ENCODE assay signal across 23 cellular contexts in the genomic region with DNA sequence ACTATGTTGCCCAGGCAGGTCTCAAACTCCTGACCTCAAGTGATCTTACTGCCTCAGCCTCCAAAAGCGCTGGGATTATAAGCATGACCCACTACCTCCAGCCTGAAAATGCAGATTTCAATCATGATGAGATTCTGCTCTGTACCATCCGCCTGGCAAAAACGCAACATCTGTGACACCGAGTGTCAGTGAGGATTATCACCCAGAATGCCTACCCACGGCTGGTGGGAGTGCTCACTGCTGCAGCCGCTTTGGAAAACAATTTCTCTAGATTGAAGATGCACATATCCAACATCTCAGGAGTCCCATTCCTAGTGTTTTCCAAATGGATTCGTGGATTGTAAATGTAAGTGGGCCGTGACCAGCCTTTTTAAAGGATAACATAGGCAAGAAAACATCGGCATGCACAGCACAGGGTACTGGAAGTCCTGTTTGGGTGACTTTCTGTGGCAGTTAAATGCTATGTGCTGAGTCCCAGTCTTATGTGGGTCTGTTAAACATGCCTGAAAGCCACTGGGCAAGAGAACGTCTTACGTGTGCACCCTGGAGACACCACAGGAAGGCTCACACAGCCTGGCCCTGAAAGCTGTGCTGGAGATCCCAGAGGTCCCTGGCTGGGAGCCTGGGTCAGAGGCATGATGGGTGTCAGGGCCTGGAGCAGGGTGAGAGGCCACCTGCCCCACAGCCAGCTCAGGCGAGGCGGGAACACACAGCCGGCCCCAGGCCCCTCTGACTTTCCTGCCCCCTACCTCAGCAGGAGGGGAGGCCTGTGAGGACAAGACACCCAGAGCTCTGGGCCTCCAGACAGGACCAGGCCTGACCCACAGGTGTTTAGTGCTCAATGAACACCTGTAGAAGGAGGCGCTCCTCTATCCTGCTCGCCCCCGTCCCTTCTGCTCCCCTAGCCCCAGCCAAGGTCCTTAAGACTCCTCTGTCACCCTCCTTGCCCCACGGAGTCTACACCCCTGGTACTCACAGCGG. TPM values are rescaled to one million over a fixed set of nuclear protein-coding genes. Genes with fewer than 3 reads are reported as not detected.
DNase-seq lines count a peak whose midpoint lies in the region; ATAC-seq, FAIRE-seq and TF ChIP-seq lines count a peak whose summit lies in the region.
"Had no signal": no experiment of that assay in that cellular context is flagged by ENCODE, and none has a peak within 500 bp of the region (broad histone marks: within the 10 kb centered on the region; RNA-seq: fewer than 3 reads in every experiment).

No MANE protein-coding gene starts in this region.

- intact Hi-C loops in lower leg skin (cut with DNase I; ENCODE audit: low total_unique reads) = no loop called here
- intact Hi-C loops in testis (cut with DNase I; ENCODE audit: low total_unique reads) = no loop called here

- H3K4me3 Mint-ChIP-seq in activated CD8-positive, alpha-beta memory T cell treated with anti-CD3 and anti-CD28 coated beads, Interleukin-2, amount 10 ng/mL, durations not matched to agents 7 days and 5 days = no peak overlapping the region
- no peak overlapping the region for H3K4me3 Mint-ChIP-seq in activated naive CD8-positive, alpha-beta T cell treated with anti-CD3 and anti-CD28 coated beads for 36 hours
- H3K4me3 Mint-ChIP-seq: CD8-positive, alpha-beta memory T cell; mesothelial cell of epicardium; natural killer cell treated with Interleukin-12 subunit alpha and Interleukin-12 subunit beta and Interleukin-15 and Interleukin-18, amount 100 ng/mL, for 72 hours had no signal

- H3K4me1 Mint-ChIP-seq in activated CD8-positive, alpha-beta memory T cell treated with anti-CD3 and anti-CD28 coated beads, Interleukin-2, amount 10 ng/mL, durations not matched to agents 7 days and 5 days = no peaks in the 10 kb centered on the region
- peaks cover 2% of the 10 kb centered on the region for H3K4me1 Mint-ChIP-seq in activated naive CD8-positive, alpha-beta T cell treated with anti-CD3 and anti-CD28 coated beads for 36 hours
- H3K4me1 Mint-ChIP-seq: CD8-positive, alpha-beta memory T cell had no signal

- CTCF ChIA-PET in activated CD8-positive, alpha-beta memory T cell treated with anti-CD3 and anti-CD28 coated beads, Interleukin-2, amount 10 ng/mL, durations not matched to agents 7 days and 5 days (lab: Charles Lee) = interaction anchor here (0.6 kb wide), 1 partner anchor 1571 kb away, joined by 3 read pairs; no protein-coding TSS in a partner anchor

- no peak for TF ChIP-seq POLR2A in lower leg skin (IDR thresholded peaks at IDR 0.05)
- TF ChIP-seq POLR2A in testis (IDR thresholded peaks at IDR 0.05) = no peak
- no peak for TF ChIP-seq POLR2A in GM12891 (IDR thresholded peaks at IDR 0.05; ENCODE audit: low read depth, low read length)

- DNase-seq in GM13977 (ENCODE audit: low spot score) (peak; percentile 20), lower leg skin (ENCODE audit: low spot score in 2 of 2) (peak; percentile 8 to 73), testis (peak; percentile 10), GM12891 (ENCODE audit: insufficient read length, low spot score) (no peak), midbrain (lab: John Stamatoyannopoulos, UW) (no peak)
- DNase-seq in activated CD8-positive, alpha-beta memory T cell treated with anti-CD3 and anti-CD28 coated beads, Interleukin-2, amount 10 ng/mL, durations not matched to agents 7 days and 5 days = peak; percentile 37
- DNase-seq in activated naive CD8-positive, alpha-beta T cell treated with anti-CD3 and anti-CD28 coated beads for 36 hours = no peak
- DNase-seq: CD8-positive, alpha-beta memory T cell; DMS53; GF-D8; Kasumi-1; kidney glomerular epithelial cell; NCI-H1694 treated with DMSO at 0.1 percent for 48 hours; NCI-H82; OCI-M1; SHP77; SW 1271 had no signal

- TF ChIP-seq CTCF in GM13977 (IDR thresholded peaks at IDR 0.05; ENCODE audit: extremely low read depth, insufficient read depth, missing control alignments) = no peak
- TF ChIP-seq CTCF in lower leg skin (IDR thresholded peaks at IDR 0.05) = no peak
- TF ChIP-seq CTCF in testis (IDR thresholded peaks at IDR 0.05) = no peak

- no peaks in the 10 kb centered on the region for H3K9me3 Mint-ChIP-seq in activated CD8-positive, alpha-beta memory T cell treated with anti-CD3 and anti-CD28 coated beads, Interleukin-2, amount 10 ng/mL, durations not matched to agents 7 days and 5 days (ENCODE audit: low read depth)
- H3K9me3 Mint-ChIP-seq in activated naive CD8-positive, alpha-beta T cell treated with anti-CD3 and anti-CD28 coated beads for 36 hours = no peaks in the 10 kb centered on the region
- H3K9me3 Mint-ChIP-seq: natural killer cell treated with Interleukin-12 subunit alpha and Interleukin-12 subunit beta and Interleukin-15 and Interleukin-18, amount 100 ng/mL, for 72 hours had no signal

- no peak overlapping the region for H3K27ac Mint-ChIP-seq in activated CD8-positive, alpha-beta memory T cell treated with anti-CD3 and anti-CD28 coated beads, Interleukin-2, amount 10 ng/mL, durations not matched to agents 7 days and 5 days
- no peak overlapping the region for H3K27ac Mint-ChIP-seq in activated naive CD8-positive, alpha-beta T cell treated with anti-CD3 and anti-CD28 coated beads for 36 hours
- H3K27ac Mint-ChIP-seq: activated T-helper 2 cell treated with anti-CD3 and anti-CD28 coated beads, Interferon-gamma antibody, Interleukin-2, Interleukin-4, amounts not matched to agents 10 μg/mL and 5 μg/mL and 100 μg/mL, durations not matched to agents 14 hours and 24 hours and 36 hours; mesothelial cell of epicardium; natural killer cell treated with Interleukin-12 subunit alpha and Interleukin-12 subunit beta and Interleukin-15 and Interleukin-18, amount 100 ng/mL, for 72 hours had no signal

- H3K27me3 ChIP-seq in testis = no peaks in the 10 kb centered on the region

- no peak overlapping the region for H3K4me3 ChIP-seq in lower leg skin (ENCODE audit: low read depth, poor library complexity, severe bottlenecking)
- H3K4me3 ChIP-seq in testis = peak overlapping the region in 1 of 2 donors; percentile 46
- H3K4me3 ChIP-seq: prostate gland, suprapubic skin had no signal

- no peaks in the 10 kb centered on the region for H3K9me3 ChIP-seq in testis
- H3K9me3 ChIP-seq: prostate gland, suprapubic skin had no signal

- no peaks in the 10 kb centered on the region for H3K36me3 Mint-ChIP-seq in activated CD8-positive, alpha-beta memory T cell treated with anti-CD3 and anti-CD28 coated beads, Interleukin-2, amount 10 ng/mL, durations not matched to agents 7 days and 5 days
- H3K36me3 Mint-ChIP-seq in activated naive CD8-positive, alpha-beta T cell treated with anti-CD3 and anti-CD28 coated beads for 36 hours = no peaks in the 10 kb centered on the region
- H3K36me3 Mint-ChIP-seq: CD8-positive, alpha-beta memory T cell; mesothelial cell of epicardium; natural killer cell treated with Interleukin-12 subunit alpha and Interleukin-12 subunit beta and Interleukin-15 and Interleukin-18, amount 100 ng/mL, for 72 hours had no signal

- peaks cover 5% of the 10 kb centered on the region for H3K27me3 Mint-ChIP-seq in activated CD8-positive, alpha-beta memory T cell treated with anti-CD3 and anti-CD28 coated beads, Interleukin-2, amount 10 ng/mL, durations not matched to agents 7 days and 5 days
- H3K27me3 Mint-ChIP-seq in activated naive CD8-positive, alpha-beta T cell treated with anti-CD3 and anti-CD28 coated beads for 36 hours = peaks cover 12% of the 10 kb centered on the region

- no peak for FAIRE-seq in GM12891 (lab: Jason Lieb, UNC)
- FAIRE-seq: HTR-8/SVneo had no signal

- no peak overlapping the region for H3K27ac ChIP-seq in testis
- H3K27ac ChIP-seq: prostate gland, suprapubic skin had no signal

- H3K4me1 ChIP-seq in testis = no peaks in the 10 kb centered on the region
- H3K4me1 ChIP-seq: prostate gland had no signal

- H3K36me3 ChIP-seq in testis (ENCODE audit: low read depth, missing control alignments) = no peaks in the 10 kb centered on the region
- H3K36me3 ChIP-seq: prostate gland, suprapubic skin had no signal

- 91 to 92% methylated on average over 17 to 19 of the region's 19 CpGs for WGBS in lower leg skin, 2 donors
- WGBS in testis, 2 donors = 76 to 87% methylated on average over 17 to 19 of the region's 19 CpGs

- ATAC-seq in activated CD8-positive, alpha-beta memory T cell treated with anti-CD3 and anti-CD28 coated beads, Interleukin-2, amount 10 ng/mL, durations not matched to agents 7 days and 5 days = no peak

- in situ Hi-C loops in GM13977 (cut with MboI; ENCODE audit: low pct_unique_long_range_greater_than_20kb, low sequenced_read_pairs, unreplicated experiment) = loop anchor here (10.0 kb wide), 2 partner anchors 178 to 648 kb away; no protein-coding TSS in a partner anchor

TF ChIP-seq in GM12891, 5 proteins besides CTCF, POLR2A, EP300 and RAD21:
- TF ChIP-seq TAF1 (IDR thresholded peaks at IDR 0.05; ENCODE audit: low read depth, low read length) = no peak
- no peak for TF ChIP-seq POU2F2 (IDR thresholded peaks at IDR 0.05; ENCODE audit: low read depth, low read length)
- TF ChIP-seq SPI1 (IDR thresholded peaks at IDR 0.05; ENCODE audit: low read depth, low read length) = no peak
- no peak for TF ChIP-seq POLR2AphosphoS5 (IDR thresholded peaks at IDR 0.05; ENCODE audit: low read depth, low read length)
- no peak for TF ChIP-seq PAX5 (IDR thresholded peaks at IDR 0.05; ENCODE audit: insufficient read depth, low read length, severe bottlenecking)

RNA-seq across cellular contexts. Expression of gene PRSS50, which starts 0.9 kb away (rescaled TPM):
- not detected for total RNA-seq in activated CD8-positive, alpha-beta memory T cell treated with anti-CD3 and anti-CD28 coated beads, Interleukin-2, amount 10 ng/mL, durations not matched to agents 7 days and 5 days
- under 1 TPM in 2 of 4 donors, not detected in 2; 0.13 to 0.52 TPM for total RNA-seq in lower leg skin
- total RNA-seq in testis = 1 to 10 TPM; 3.8 to 6.2 TPM
- 0.92 TPM for polyA plus RNA-seq in testis (ENCODE audit: insufficient read depth, low read depth, low replicate concordance)
- polyA plus RNA-seq in GM12891 (2012; ENCODE audit: low read depth, missing spikeins) = not detected
- total RNA-seq in activated naive CD8-positive, alpha-beta T cell treated with anti-CD3 and anti-CD28 coated beads for 36 hours = not detected
- total RNA-seq: activated T-helper 2 cell treated with anti-CD3 and anti-CD28 coated beads, Interferon-gamma antibody, Interleukin-2, Interleukin-4, amounts not matched to agents 10 μg/mL and 5 μg/mL and 100 μg/mL, durations not matched to agents 14 hours and 24 hours and 36 hours; CD8-positive, alpha-beta memory T cell; natural killer cell treated with Interleukin-12 subunit alpha and Interleukin-12 subunit beta and Interleukin-15 and Interleukin-18, amount 100 ng/mL, for 72 hours; suprapubic skin had no signal

RNA-seq across cellular contexts. Expression of gene TMIE, which starts 15.6 kb away (rescaled TPM):
- total RNA-seq in activated CD8-positive, alpha-beta memory T cell treated with anti-CD3 and anti-CD28 coated beads, Interleukin-2, amount 10 ng/mL, durations not matched to agents 7 days and 5 days = not detected
- total RNA-seq in lower leg skin = 1 to 10 TPM in 1 of 4 donors, under 1 TPM in 3; 0.37 to 1.1 (median 0.67) TPM
- total RNA-seq in testis = 1 to 10 TPM; 1.5 to 2.3 TPM
- polyA plus RNA-seq in testis (ENCODE audit: insufficient read depth, low read depth, low replicate concordance) = 1.8 TPM
- polyA plus RNA-seq in GM12891 (2012; ENCODE audit: low read depth, missing spikeins) = not detected
- total RNA-seq in activated naive CD8-positive, alpha-beta T cell treated with anti-CD3 and anti-CD28 coated beads for 36 hours = under 1 TPM; 0.41 to 0.42 TPM
- total RNA-seq: activated T-helper 2 cell treated with anti-CD3 and anti-CD28 coated beads, Interferon-gamma antibody, Interleukin-2, Interleukin-4, amounts not matched to agents 10 μg/mL and 5 μg/mL and 100 μg/mL, durations not matched to agents 14 hours and 24 hours and 36 hours; natural killer cell treated with Interleukin-12 subunit alpha and Interleukin-12 subunit beta and Interleukin-15 and Interleukin-18, amount 100 ng/mL, for 72 hours had no signal

RNA-seq across cellular contexts. Expression of gene ALS2CL, which starts 23.3 kb away (rescaled TPM):
- total RNA-seq in activated CD8-positive, alpha-beta memory T cell treated with anti-CD3 and anti-CD28 coated beads, Interleukin-2, amount 10 ng/mL, durations not matched to agents 7 days and 5 days = under 1 TPM; 0.09 to 0.58 TPM
- total RNA-seq in lower leg skin = 100 to 1,000 TPM in 2 of 4 donors, 10 to 100 TPM in 2; 86.5 to 175 (median 105) TPM
- total RNA-seq in testis = 10 to 100 TPM in 1 of 2 donors, 1 to 10 TPM in 1; 5.4 to 11.2 TPM
- 4.4 TPM for polyA plus RNA-seq in testis (ENCODE audit: insufficient read depth, low read depth, low replicate concordance)
- polyA plus RNA-seq in GM12891 (2012; ENCODE audit: low read depth, missing spikeins) = 0.04 TPM
- 1 to 10 TPM; 1.3 TPM for total RNA-seq in activated naive CD8-positive, alpha-beta T cell treated with anti-CD3 and anti-CD28 coated beads for 36 hours

Comparison
In these comparisons a context has a peak if more than half of its experiments do, and no peak if none do; other contexts are left out.
1. DNase-seq: peak in GM13977 (single experiment), activated CD8-positive, alpha-beta memory T cell treated with anti-CD3 and anti-CD28 coated beads, Interleukin-2, amount 10 ng/mL, durations not matched to agents 7 days and 5 days (single experiment), lower leg skin (2 of 2) and testis (single experiment); none in GM12891 (single experiment), midbrain (single experiment) and activated naive CD8-positive, alpha-beta T cell treated with anti-CD3 and anti-CD28 coated beads for 36 hours (single experiment).
2. RNA of gene ALS2CL, which starts 23.3 kb away (total RNA-seq): 86.5 to 175 TPM in lower leg skin; 5.4 to 11.2 TPM in testis, 1.3 TPM in activated naive CD8-positive, alpha-beta T cell treated with anti-CD3 and anti-CD28 coated beads for 36 hours and 0.09 to 0.58 TPM in activated CD8-positive, alpha-beta memory T cell treated with anti-CD3 and anti-CD28 coated beads, Interleukin-2, amount 10 ng/mL, durations not matched to agents 7 days and 5 days; every median in the first group is over 4 times any median in the second.